16 cellular contexts compared by ENCODE assay signal in the genomic region with DNA sequence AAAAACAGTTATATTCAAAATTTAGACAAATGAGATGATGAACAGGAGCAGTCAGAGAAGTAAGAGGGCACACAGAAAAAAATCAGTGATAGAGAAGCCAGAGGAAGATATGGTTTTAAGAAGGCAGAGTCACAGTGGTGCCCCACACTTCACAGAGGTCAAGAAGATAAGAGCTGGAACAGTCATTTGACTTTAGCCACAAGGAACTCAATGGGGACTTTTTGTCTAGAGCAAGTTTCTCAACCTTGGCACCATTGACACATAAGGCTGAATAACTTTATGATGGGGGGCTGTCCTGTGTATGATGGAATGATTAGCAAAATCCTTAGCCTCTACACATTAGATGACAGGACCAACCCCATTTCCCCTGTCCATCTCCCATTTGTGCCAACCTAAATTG.
DNase-seq lines count a peak whose midpoint lies in the region; ATAC-seq and TF ChIP-seq lines count a peak whose summit lies in the region.
"Had no signal": no experiment of that assay in that cellular context is flagged by ENCODE, and none has a peak within 500 bp of the region (broad histone marks: within the 10 kb centered on the region; RNA-seq: fewer than 3 reads in every experiment).

No MANE protein-coding gene starts in this region.

- peaks cover 0 to 25% (median 5%) of the 10 kb centered on the region in 5 donors for H3K36me3 Mint-ChIP-seq in naive thymus-derived CD4-positive, alpha-beta T cell

- H3K4me3 ChIP-seq in naive thymus-derived CD4-positive, alpha-beta T cell (ENCODE audit: low read length), result no peak overlapping the region
- H3K4me3 ChIP-seq in thyroid gland (replicated peaks in 1 of 3), result no peak overlapping the region
- H3K4me3 ChIP-seq: colonic mucosa, smooth muscle cell had no signal

- peak; percentile 71 for ATAC-seq in GM18511 (IDR thresholded peaks at IDR 0.05; ENCODE audit: unreplicated experiment)
- ATAC-seq in GM21423 (IDR thresholded peaks at IDR 0.05; ENCODE audit: unreplicated experiment), result peak; percentile 71
- ATAC-seq in HG03039 (IDR thresholded peaks at IDR 0.05; ENCODE audit: unreplicated experiment), result peak; percentile 58
- peak; percentile 66 for ATAC-seq in naive thymus-derived CD4-positive, alpha-beta T cell
- ATAC-seq in GM21367 (IDR thresholded peaks at IDR 0.05; ENCODE audit: unreplicated experiment), result no peak
- ATAC-seq: left ventricle myocardium superior, Panc1 had no signal

- no peak for DNase-seq in naive thymus-derived CD4-positive, alpha-beta T cell
- DNase-seq in thyroid gland (no peak), germinal center (ENCODE audit: low spot score) (no peak)
- DNase-seq: activated effector memory CD4-positive, alpha-beta T cell treated with Interleukin-2 at 50 U/mL for 16 hours; aorta; Caco-2; colonic mucosa; left ventricle myocardium superior; NCI-H2081 had no signal

- no peak overlapping the region for H3K4me3 Mint-ChIP-seq in naive thymus-derived CD4-positive, alpha-beta T cell

- POLR2A ChIA-PET in naive thymus-derived CD4-positive, alpha-beta T cell (lab: Charles Lee), result no interaction called here

- H3K9me3 ChIP-seq in naive thymus-derived CD4-positive, alpha-beta T cell (ENCODE audit: control insufficient read depth in 2 of 3, low read length in 3 of 3), result no peaks in the 10 kb centered on the region
- no peaks in the 10 kb centered on the region for H3K9me3 ChIP-seq in thyroid gland
- H3K9me3 ChIP-seq: Caco-2, colonic mucosa had no signal

- no peaks in the 10 kb centered on the region for H3K27me3 Mint-ChIP-seq in naive thymus-derived CD4-positive, alpha-beta T cell

- H3K27ac Mint-ChIP-seq in naive thymus-derived CD4-positive, alpha-beta T cell, result peak overlapping the region in 1 of 9 donors; percentile 0

- H3K4me1 Mint-ChIP-seq in naive thymus-derived CD4-positive, alpha-beta T cell, result peaks cover 5 to 13% (median 9%) of the 10 kb centered on the region in 7 donors

- no peak overlapping the region for H3K27ac ChIP-seq in naive thymus-derived CD4-positive, alpha-beta T cell (ENCODE audit: low read depth, low read length)
- no peak overlapping the region for H3K27ac ChIP-seq in thyroid gland
- H3K27ac ChIP-seq: colonic mucosa, parathyroid adenoma had no signal

- CTCF ChIA-PET in naive thymus-derived CD4-positive, alpha-beta T cell (lab: Charles Lee), result no interaction called here

- no peak for TF ChIP-seq CTCF in thyroid gland (IDR thresholded peaks at IDR 0.05)

- intact Hi-C loops in naive thymus-derived CD4-positive, alpha-beta T cell (cut with micrococcal nuclease), result no loop called here
- intact Hi-C loops in thyroid gland (cut with DNase I), result no loop called here

- TF ChIP-seq POLR2A in thyroid gland (IDR thresholded peaks at IDR 0.05), result no peak

- H3K36me3 ChIP-seq in naive thymus-derived CD4-positive, alpha-beta T cell (ENCODE audit: control insufficient read depth in 2 of 3, insufficient read depth in 3 of 3, low read length in 3 of 3), result no peaks in the 10 kb centered on the region
- no peaks in the 10 kb centered on the region for H3K36me3 ChIP-seq in thyroid gland
- H3K36me3 ChIP-seq: colonic mucosa had no signal

- no peaks in the 10 kb centered on the region for H3K27me3 ChIP-seq in naive thymus-derived CD4-positive, alpha-beta T cell (ENCODE audit: control insufficient read depth in 2 of 2, insufficient read depth in 2 of 2, low read length in 2 of 2)
- H3K27me3 ChIP-seq in thyroid gland, result no peaks in the 10 kb centered on the region
- H3K27me3 ChIP-seq: colonic mucosa had no signal

- H3K9me3 Mint-ChIP-seq in naive thymus-derived CD4-positive, alpha-beta T cell, result peaks cover 0 to 10% (median 0%) of the 10 kb centered on the region in 11 donors

- H3K4me1 ChIP-seq in naive thymus-derived CD4-positive, alpha-beta T cell (ENCODE audit: control insufficient read depth in 2 of 2, insufficient read depth in 2 of 2, low read length in 2 of 2), result peaks cover 0 to under 1% of the 10 kb centered on the region in 2 donors
- H3K4me1 ChIP-seq in thyroid gland, result no peaks in the 10 kb centered on the region
- H3K4me1 ChIP-seq: Caco-2, colonic mucosa, parathyroid adenoma had no signal
